ENCODE assay signal across 18 cellular contexts in genomic region chr4:8336412-8337075, GRCh38.
A peak's percentile ranks its signal among the peaks of the same experiment; 100 is the strongest.
DNase-seq lines count a peak whose midpoint lies in the region; ATAC-seq and TF ChIP-seq lines count a peak whose summit lies in the region.
"Had no signal": no experiment of that assay in that cellular context is flagged by ENCODE, and none has a peak within 500 bp of the region (broad histone marks: within the 10 kb centered on the region; RNA-seq: fewer than 3 reads in every experiment).

No MANE protein-coding gene starts in this region.

- DNase-seq in HFF-Myc (ENCODE audit: extremely low read depth, low read depth): peak; percentile 22
- DNase-seq in NCI-H226: peak; percentile 72
- DNase-seq in dermis blood vessel endothelial cell: peak; percentile 45
- peak; percentile 66 for DNase-seq in renal cortical epithelial cell (ENCODE audit: low read depth)
- DNase-seq in activated CD4-positive, alpha-beta T cell treated with anti-CD3 and anti-CD28 coated beads, Interleukin-2, amount 50 U/mL, for 4 hours: no peak
- no peak for DNase-seq in coronary artery (ENCODE audit: low spot score)
- DNase-seq: activated CD4-positive, alpha-beta T cell treated with anti-CD3 and anti-CD28 coated beads, Interleukin-2, amount 50 U/mL, for 48 hours; aorta; CD4-positive, CD25-positive, alpha-beta regulatory T cell; dorsolateral prefrontal cortex; mesendoderm; NCI-H510A treated with DMSO at 0.1 percent for 48 hours; stimulated activated CD4-positive, alpha-beta T cell treated with anti-CD3 and anti-CD28 coated beads, Interleukin-2, amount 100 ng/mL, for 24 hours; stimulated activated CD8-positive, alpha-beta memory T cell treated with anti-CD3 and anti-CD28 coated beads, Interleukin-4, amount 100 ng/mL, for 48 hours; thyroid gland had no signal

- ATAC-seq in GM18861 (IDR thresholded peaks at IDR 0.05; ENCODE audit: unreplicated experiment): no peak
- ATAC-seq: activated T-helper 17 cell treated with anti-CD3 and anti-CD28 coated beads, Interleukin-2, amount 50 U/mL, for 72 hours had no signal

- no peak for TF ChIP-seq CTCF in HFF-Myc (IDR thresholded peaks at IDR 0.05; ENCODE audit: low read depth, low read length, missing control alignments)
- TF ChIP-seq CTCF in coronary artery (IDR thresholded peaks at IDR 0.05): no peak

- H3K4me3 ChIP-seq in HFF-Myc (replicated peaks; ENCODE audit: low read depth, low read length) (no peak overlapping the region), coronary artery (no peak overlapping the region)
- H3K4me3 ChIP-seq: dorsolateral prefrontal cortex, right atrium auricular region, thyroid gland had no signal

- no peak overlapping the region for H3K27ac ChIP-seq in coronary artery
- H3K27ac ChIP-seq: dorsolateral prefrontal cortex, right atrium auricular region, thyroid gland had no signal

Comparison
In these comparisons a context has a peak if more than half of its experiments do, and no peak if none do; other contexts are left out.
1. DNase-seq: peak in HFF-Myc (single experiment), NCI-H226 (single experiment), dermis blood vessel endothelial cell (single experiment) and renal cortical epithelial cell (single experiment); none in activated CD4-positive, alpha-beta T cell treated with anti-CD3 and anti-CD28 coated beads, Interleukin-2, amount 50 U/mL, for 4 hours (0 of 2) and coronary artery (single experiment).